In the genomic region with DNA sequence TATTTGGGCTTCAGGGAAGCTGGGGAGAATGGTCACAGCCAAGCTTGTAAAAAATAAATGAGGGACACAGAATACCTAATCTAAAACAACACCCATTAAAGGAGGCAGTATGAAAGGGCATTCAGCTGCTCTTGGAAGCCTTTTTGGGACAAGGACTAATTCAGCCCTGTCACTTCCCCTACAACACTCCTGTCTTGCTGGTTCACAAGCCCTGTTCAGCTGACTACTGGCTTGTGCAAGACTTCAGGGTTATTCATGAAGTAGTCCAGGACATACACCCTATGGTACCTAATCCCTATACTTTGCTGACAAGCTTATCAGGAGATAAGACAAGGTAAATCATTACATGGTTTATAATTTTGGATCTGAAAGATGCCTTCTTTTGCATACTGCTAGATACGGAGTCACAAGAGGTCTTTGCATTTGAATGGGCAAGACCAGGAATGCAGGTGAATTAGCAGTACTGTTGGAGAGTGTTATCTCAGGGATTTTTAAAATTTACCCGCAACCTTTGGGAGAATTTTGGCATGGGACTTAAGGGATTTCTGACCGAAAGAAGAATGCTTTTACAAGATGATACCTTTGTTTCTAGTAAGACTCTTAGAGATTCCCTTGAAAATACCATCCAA, we compare ENCODE assay signal across 1 cellular context.
TF ChIP-seq lines count a peak whose summit lies in the region.

No MANE protein-coding gene starts in this region.

TF ChIP-seq in GM23338, 12 proteins besides CTCF, POLR2A, EP300 and RAD21:
- no peak for TF ChIP-seq ZNF462 (CRISPR knock-in tag; IDR thresholded peaks at IDR 0.05)
- TF ChIP-seq EZH2phosphoT487 (IDR thresholded peaks at IDR 0.05; ENCODE audit: unreplicated experiment): no peak
